ENCODE assay signal across 19 cellular contexts in the genomic region with DNA sequence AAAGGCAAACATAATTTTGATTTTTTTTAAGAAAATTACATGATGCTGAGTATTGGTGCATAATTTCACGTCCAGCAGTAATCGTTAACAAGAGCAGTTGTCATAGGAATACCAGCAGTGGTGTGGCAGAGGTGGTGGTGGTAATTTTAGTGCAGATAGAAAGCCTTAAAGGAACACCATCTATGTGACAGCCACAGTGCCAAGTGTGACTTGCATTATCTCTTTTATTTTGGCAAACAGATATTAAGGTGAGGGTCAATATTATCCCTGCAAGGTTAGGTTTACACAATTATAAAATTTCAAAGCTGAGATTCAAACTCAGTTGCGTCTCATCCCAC.
DNase-seq lines count a peak whose midpoint lies in the region; ATAC-seq, FAIRE-seq and TF ChIP-seq lines count a peak whose summit lies in the region.
"Had no signal": no experiment of that assay in that cellular context is flagged by ENCODE, and none has a peak within 500 bp of the region (broad histone marks: within the 10 kb centered on the region; RNA-seq: fewer than 3 reads in every experiment).

No MANE protein-coding gene starts in this region.

- no peak for FAIRE-seq in pancreas (lab: Jason Lieb, UNC)
- FAIRE-seq: A549, K562 had no signal

- H3K27ac ChIP-seq in OCI-LY3 (ENCODE audit: low read length) (peak overlapping the region; percentile 99), pancreas (peak overlapping the region in 3 of 4 donors; percentile 61 to 90 (median 70))
- H3K27ac ChIP-seq: A549 had no signal

- H3K9me3 ChIP-seq in OCI-LY3 (ENCODE audit: insufficient read depth, low read length) (peaks cover under 1% of the 10 kb centered on the region; the same call in 1 of the 2 replicates), pancreas (no peaks in the 10 kb centered on the region)
- H3K9me3 ChIP-seq: A549 had no signal

- H3K79me2 ChIP-seq in OCI-LY3 (ENCODE audit: low read length) = peaks cover 40% of the 10 kb centered on the region

- ATAC-seq in GM18870 (IDR thresholded peaks at IDR 0.05; ENCODE audit: unreplicated experiment) = peak; percentile 5
- peak; percentile 32 for ATAC-seq in GM19467 (IDR thresholded peaks at IDR 0.05; ENCODE audit: unreplicated experiment)
- ATAC-seq in pancreas = peak; percentile 28 to 75 (median 63)
- ATAC-seq: A549, K562, PC-3 had no signal

- no peaks in the 10 kb centered on the region for H4K20me1 ChIP-seq in OCI-LY3 (ENCODE audit: insufficient read depth, low read length)

- peaks cover 34% of the 10 kb centered on the region for H3K36me3 ChIP-seq in OCI-LY3 (replicated peaks; ENCODE audit: low read depth, low read length)
- no peaks in the 10 kb centered on the region for H3K36me3 ChIP-seq in pancreas

- H3K4me2 ChIP-seq in OCI-LY3 (ENCODE audit: low read length) = peak overlapping the region; percentile 44
- H3K4me2 ChIP-seq: A549 had no signal

- peak overlapping the region; percentile 27; the same call in 1 of the 2 replicates for H3K4me3 ChIP-seq in OCI-LY3 (ENCODE audit: low read length)
- no peak overlapping the region for H3K4me3 ChIP-seq in pancreas
- H3K4me3 ChIP-seq: A549, K562 had no signal

- peaks cover 38% of the 10 kb centered on the region for H3K4me1 ChIP-seq in OCI-LY3 (ENCODE audit: low read length)
- H3K4me1 ChIP-seq in pancreas = peaks cover 8 to 15% (median 9%) of the 10 kb centered on the region in 3 donors
- H3K4me1 ChIP-seq: A549 had no signal

- H3K9ac ChIP-seq in OCI-LY3 (ENCODE audit: low read length) = peak overlapping the region; percentile 43

- DNase-seq in pancreas (no peak), OCI-M2 (lab: John Stamatoyannopoulos, UW; ENCODE audit: unreplicated experiment) (no peak), COLO829 (ENCODE audit: low spot score) (no peak), NCI-H2227 (lab: John Stamatoyannopoulos, UW; ENCODE audit: unreplicated experiment) (no peak)
- DNase-seq: CD4-positive, alpha-beta T cell; H9; NCI-H1092 treated with DMSO at 0.1 percent for 48 hours; NCI-H1694 treated with DMSO at 0.1 percent for 48 hours; NCI-H510A; NCI-H748 treated with DMSO at 0.1 percent for 48 hours; PC-3; RPMI8226; SIG-M5; T-helper 1 cell had no signal

- intact Hi-C loops in pancreas (cut with DNase I) = no loop called here

- TF ChIP-seq CTCF in OCI-LY3 (IDR thresholded peaks at IDR 0.05; ENCODE audit: low read depth, low read length) (no peak), pancreas (IDR thresholded peaks at IDR 0.05) (no peak)

- WGBS in pancreas, 2 donors = 11 to 16% methylated on average over 3 of the region's 3 CpGs

- H2AFZ ChIP-seq in OCI-LY3 (ENCODE audit: low read depth, low read length) = peak overlapping the region; percentile 8; the same call in 1 of the 2 replicates

- no peaks in the 10 kb centered on the region for H3K27me3 ChIP-seq in OCI-LY3 (ENCODE audit: low read depth, low read length)
- no peaks in the 10 kb centered on the region for H3K27me3 ChIP-seq in pancreas

Comparison
In these comparisons a context has a peak if more than half of its experiments do, and no peak if none do; other contexts are left out.
1. ATAC-seq: peak in every context shown above with its lines; median percentile 63 in pancreas; 32 in GM19467; 5 in GM18870.